8 cellular contexts compared by ENCODE assay signal in the genomic region with DNA sequence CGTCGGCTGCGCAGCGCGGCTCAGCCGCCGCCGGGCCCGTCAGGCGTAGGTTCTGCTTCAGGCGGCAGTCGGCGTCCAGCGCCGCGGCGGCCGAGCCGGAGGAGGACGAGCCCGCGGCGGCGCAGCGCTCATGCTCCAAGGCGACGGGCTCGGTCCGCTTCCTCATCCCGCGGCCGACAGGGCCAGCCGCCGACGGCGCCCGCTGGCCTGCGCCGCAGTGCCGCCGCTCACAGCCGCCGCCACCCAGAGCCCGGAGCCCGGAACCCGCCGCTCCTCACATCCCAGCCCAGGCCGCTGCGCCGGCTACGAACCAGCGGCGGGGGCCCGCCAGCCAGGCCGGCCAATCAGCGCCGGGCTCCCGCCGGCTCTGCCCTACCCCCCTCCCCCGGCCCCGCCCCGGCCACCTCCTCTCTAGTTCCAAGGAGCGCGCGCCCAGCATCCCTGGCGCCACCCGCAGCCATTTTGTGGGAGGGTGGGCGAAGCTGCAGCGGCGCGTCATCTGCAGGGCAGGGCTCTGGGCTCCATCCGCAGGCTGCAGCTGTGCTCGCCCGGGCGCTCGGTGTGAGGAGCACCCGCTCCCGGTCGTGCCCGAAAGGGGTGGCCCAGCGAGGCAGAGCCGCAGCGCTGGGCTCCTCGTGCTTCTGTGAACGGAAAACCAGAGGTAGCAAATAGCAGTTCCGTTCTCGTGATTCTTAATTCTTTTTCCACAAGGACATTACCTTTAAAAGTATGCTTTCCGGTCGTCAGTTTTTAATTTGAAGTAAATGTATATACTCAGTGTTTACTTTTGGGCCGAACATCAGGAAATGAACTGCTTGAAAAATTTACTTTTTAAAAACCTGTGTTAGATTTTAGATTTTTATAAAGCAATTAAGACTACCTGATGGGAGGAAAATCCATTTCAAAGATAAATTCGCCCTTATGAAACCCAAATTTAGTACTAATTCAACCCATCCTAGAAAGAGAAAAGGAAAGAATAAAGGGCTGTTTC. TPM values are rescaled to one million over a fixed set of nuclear protein-coding genes. Genes with fewer than 3 reads are reported as not detected.
A peak's percentile ranks its signal among the peaks of the same experiment; 100 is the strongest.
DNase-seq lines count a peak whose midpoint lies in the region; ATAC-seq and TF ChIP-seq lines count a peak whose summit lies in the region.

Gene ABHD12 (minus strand): TSS at position 298 of the 991 bp plus-strand sequence. CDS start 132 bp downstream, at position 166.

- ATAC-seq in HG02571 (IDR thresholded peaks at IDR 0.05; ENCODE audit: unreplicated experiment) (peak; percentile 84), gastroesophageal sphincter (peak; percentile 98)

- no peak for TF ChIP-seq EP300 in gastroesophageal sphincter (IDR thresholded peaks at IDR 0.05)

- peak within 1 kb of the TSS; percentile 87 for H3K4me3 Mint-ChIP-seq in activated naive CD4-positive, alpha-beta T cell treated with anti-CD3 and anti-CD28 coated beads for 36 hours

- TF ChIP-seq POLR2A in NB4 (IDR thresholded peaks at IDR 0.05; ENCODE audit: extremely low read depth, insufficient read length) (peak; percentile 87), gastroesophageal sphincter (IDR thresholded peaks at IDR 0.05) (peak; percentile 82 to 92)

- intact Hi-C loops in activated naive CD4-positive, alpha-beta T cell treated with anti-CD3 and anti-CD28 coated beads for 36 hours (cut with micrococcal nuclease), result loop anchor here (1.0 to 5.0 kb wide), 9 partner anchors 16 to 444 kb away; partner anchors contain the start of genes ACSS1, APMAP, CST7 and ENTPD6

- H3K27ac ChIP-seq in gastroesophageal sphincter (peak within 1 kb of the TSS; percentile 84 to 97 (median 91)), neutrophil (peak within 1 kb of the TSS; percentile 77)

- no peaks in the 10 kb centered on the region for H3K27me3 Mint-ChIP-seq in activated naive CD4-positive, alpha-beta T cell treated with anti-CD3 and anti-CD28 coated beads for 36 hours (ENCODE audit: low read depth)

- TF ChIP-seq CTCF in GM06990 (IDR thresholded peaks at IDR 0.05; ENCODE audit: insufficient read depth, low read length, poor library complexity, severe bottlenecking) (peak; percentile 11), NB4 (IDR thresholded peaks at IDR 0.05; ENCODE audit: low read depth, low read length) (no peak), gastroesophageal sphincter (IDR thresholded peaks at IDR 0.05) (peak in 1 of 4 experiments; percentile 33), neutrophil (IDR thresholded peaks at IDR 0.05) (peak; percentile 38), subcutaneous adipose tissue (IDR thresholded peaks at IDR 0.05; ENCODE audit: low read depth) (no peak)

- H3K27me3 ChIP-seq in GM06990 (replicated peaks; ENCODE audit: control insufficient read depth, insufficient read depth, low read length) (no peaks in the 10 kb centered on the region), gastroesophageal sphincter (no peaks in the 10 kb centered on the region), neutrophil (peaks cover 16% of the 10 kb centered on the region)

- no peaks in the 10 kb centered on the region for H3K9me3 Mint-ChIP-seq in activated naive CD4-positive, alpha-beta T cell treated with anti-CD3 and anti-CD28 coated beads for 36 hours

- H3K9me3 ChIP-seq in gastroesophageal sphincter (no peaks in the 10 kb centered on the region), neutrophil (no peaks in the 10 kb centered on the region)

- H3K4me1 ChIP-seq in gastroesophageal sphincter (peaks cover 0 to 22% (median 0%) of the 10 kb centered on the region in 3 donors), neutrophil (ENCODE audit: control insufficient read depth in 1 of 2, insufficient read depth in 1 of 2, low read depth in 1 of 2, low read length in 1 of 2) (peaks cover 19 to 21% of the 10 kb centered on the region in 2 experiments)

- H3K4me3 ChIP-seq in GM06990 (replicated peaks; ENCODE audit: low read depth, low read length) (peak within 1 kb of the TSS; percentile 94), NB4 (ENCODE audit: low read depth, low read length) (peak within 1 kb of the TSS; percentile 76), gastroesophageal sphincter (peak within 1 kb of the TSS; percentile 93 to 96), neutrophil (ENCODE audit: low read depth in 1 of 2, low read length in 1 of 2) (peak within 1 kb of the TSS; percentile 64 to 68)

- peak; percentile 96 for DNase-seq in GM06990 (ENCODE audit: extremely low read depth, insufficient read length)
- peak; percentile 99 for DNase-seq in NB4 (ENCODE audit: low read depth)
- peak; percentile 95 for DNase-seq in SK-N-DZ (ENCODE audit: low spot score)
- peak; percentile 97 for DNase-seq in activated naive CD4-positive, alpha-beta T cell treated with anti-CD3 and anti-CD28 coated beads for 36 hours

- peak within 1 kb of the TSS; percentile 81 for H3K27ac Mint-ChIP-seq in activated naive CD4-positive, alpha-beta T cell treated with anti-CD3 and anti-CD28 coated beads for 36 hours

- H3K36me3 Mint-ChIP-seq in activated naive CD4-positive, alpha-beta T cell treated with anti-CD3 and anti-CD28 coated beads for 36 hours (ENCODE audit: low read depth), result peaks cover 7% of the 10 kb centered on the region

- no peaks in the 10 kb centered on the region for H3K36me3 ChIP-seq in GM06990 (ENCODE audit: control insufficient read depth, insufficient read depth, low read length)
- no peaks in the 10 kb centered on the region for H3K36me3 ChIP-seq in gastroesophageal sphincter
- H3K36me3 ChIP-seq in neutrophil, result no peaks in the 10 kb centered on the region

- 0 to 6% methylated on average over 9 to 23 of the region's 91 CpGs for WGBS in gastroesophageal sphincter (ENCODE audit: low coverage in 1 of 2), 2 donors

- CTCF ChIA-PET in activated naive CD4-positive, alpha-beta T cell treated with anti-CD3 and anti-CD28 coated beads for 36 hours (lab: Charles Lee), result interaction anchor here (0.6 to 1.0 kb wide), 3 partner anchors 16 to 97 kb away, joined by 3 read pairs; no protein-coding TSS in a partner anchor

- peaks cover 11% of the 10 kb centered on the region for H3K4me1 Mint-ChIP-seq in activated naive CD4-positive, alpha-beta T cell treated with anti-CD3 and anti-CD28 coated beads for 36 hours (ENCODE audit: low read depth)

RNA-seq across cellular contexts. Expression of gene ABHD12, which starts in this region (rescaled TPM):
- polyA plus RNA-seq in SK-N-DZ (2014; cell fraction: cytosol; rRNA removed), result 43.7 and 59.4 TPM in 2 replicates
- polyA plus RNA-seq in SK-N-DZ (2014; cell fraction: nucleus; rRNA removed), result 41.4 and 50.6 TPM in 2 replicates
- 10 to 100 TPM; 13.0 to 14.7 TPM for total RNA-seq in activated naive CD4-positive, alpha-beta T cell treated with anti-CD3 and anti-CD28 coated beads for 36 hours
- total RNA-seq in gastroesophageal sphincter (10 to 100 TPM; 19.2 to 45.9 (median 39.3) TPM), subcutaneous adipose tissue (10 to 100 TPM; 36.5 to 60.3 (median 51.6) TPM)

Comparison
In these comparisons a context has a peak if more than half of its experiments do, and no peak if none do; other contexts are left out.
1. Peak in every context shown above with its lines: DNase-seq, ATAC-seq, H3K4me3 ChIP-seq and H3K27ac ChIP-seq.
2. CTCF ChIP-seq: peak in GM06990 (single experiment) and neutrophil (single experiment); none in NB4 (single experiment) and subcutaneous adipose tissue (single experiment).